Comparison of ENCODE assay signal across 8 cellular contexts in genomic region chr2:222903234-222904220, GRCh38. TPM values are rescaled to one million over a fixed set of nuclear protein-coding genes. Genes with fewer than 3 reads are reported as not detected.
DNase-seq lines count a peak whose midpoint lies in the region; ATAC-seq and TF ChIP-seq lines count a peak whose summit lies in the region.

No MANE protein-coding gene starts in this region.

- no peak overlapping the region for H3K4me2 ChIP-seq in hepatocyte

- no peaks in the 10 kb centered on the region for H3K36me3 ChIP-seq in hepatocyte (replicated peaks; ENCODE audit: insufficient read depth, low read depth)

- H4K20me1 ChIP-seq in hepatocyte (ENCODE audit: insufficient read depth, poor library complexity, severe bottlenecking) = peaks cover 59% of the 10 kb centered on the region

- peaks cover 91% of the 10 kb centered on the region for H3K79me2 ChIP-seq in hepatocyte

- H3K27ac ChIP-seq in hepatocyte = no peak overlapping the region

- no peak overlapping the region for H2AFZ ChIP-seq in hepatocyte

- H3K4me3 ChIP-seq in hepatocyte = no peak overlapping the region

- peak; percentile 75 for ATAC-seq in GM19035 (IDR thresholded peaks at IDR 0.05; ENCODE audit: unreplicated experiment)
- ATAC-seq in HG03159 (IDR thresholded peaks at IDR 0.05; ENCODE audit: unreplicated experiment) = peak; percentile 94

- 94% methylated on average over 16 of the region's 16 CpGs for WGBS in hepatocyte (ENCODE audit: low lambda C conversion rate, missing lambda C conversion rate)

- TF ChIP-seq CTCF in hepatocyte (IDR thresholded peaks at IDR 0.05; ENCODE audit: poor library complexity) = peak; percentile 72

- no peaks in the 10 kb centered on the region for H3K9me2 ChIP-seq in hepatocyte (replicated peaks; ENCODE audit: insufficient read depth)

- H3K27me3 ChIP-seq in hepatocyte = no peaks in the 10 kb centered on the region

- DNase-seq in DMS114 treated with DMSO at 0.1 percent for 48 hours (lab: John Stamatoyannopoulos, UW; ENCODE audit: unreplicated experiment) (peak; percentile 31), NCI-H774 (lab: John Stamatoyannopoulos, UW) (peak; percentile 8), amniotic epithelial cell (ENCODE audit: low read depth) (peak; percentile 62), hepatocyte (ENCODE audit: low spot score) (peak; percentile 68), NK-92 (lab: John Stamatoyannopoulos, UW; ENCODE audit: unreplicated experiment) (no peak)
- peak; percentile 6 to 23 for DNase-seq in stimulated activated CD4-positive, alpha-beta T cell treated with anti-CD3 and anti-CD28 coated beads, Interleukin-2, amount 100 ng/mL, for 24 hours

- no peaks in the 10 kb centered on the region for H3K9me3 ChIP-seq in hepatocyte (ENCODE audit: low read depth)

- H3K4me1 ChIP-seq in hepatocyte (ENCODE audit: insufficient read depth) = peaks cover 5% of the 10 kb centered on the region

RNA-seq across cellular contexts. Expression of gene ACSL3, which starts 42.7 kb away (rescaled TPM):
- total RNA-seq in hepatocyte = 123 and 133 TPM in 2 replicates
- 78.1 and 82.1 TPM in 2 replicates for polyA plus RNA-seq in hepatocyte
